In the genomic region with DNA sequence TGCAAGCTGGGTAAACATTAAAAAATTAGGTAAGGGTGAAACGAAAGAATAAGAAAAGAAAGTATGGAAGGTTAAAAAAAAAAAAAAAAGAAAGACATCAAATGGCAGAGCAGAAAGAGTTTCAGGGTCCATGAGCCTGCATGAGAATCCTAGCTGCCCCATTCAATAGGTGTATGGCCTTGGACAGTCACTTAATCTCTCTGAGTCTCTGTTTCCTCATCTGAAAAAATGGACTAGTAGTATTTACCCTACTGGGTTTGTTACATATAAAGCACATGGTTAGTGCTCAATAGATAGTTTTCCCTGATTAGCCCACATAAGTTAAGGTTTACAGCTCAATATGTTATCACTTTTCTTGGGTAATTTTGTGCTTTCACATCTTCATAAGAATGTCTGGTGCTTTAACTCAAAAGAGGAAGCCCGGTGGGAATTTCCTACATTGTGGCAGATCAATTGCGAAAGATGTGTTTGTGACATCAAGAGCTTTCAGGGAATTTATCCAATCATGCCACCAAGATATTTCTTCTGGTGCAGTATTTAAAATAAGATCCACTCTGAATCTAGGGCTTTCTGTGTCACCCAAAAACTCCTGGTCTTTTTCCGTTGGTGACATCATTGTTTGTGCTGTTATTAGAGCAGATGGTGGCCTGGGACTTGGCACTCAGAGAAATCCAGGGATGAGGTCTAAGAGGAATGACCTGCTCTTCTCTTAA, we compare ENCODE assay signal across 9 cellular contexts. TPM values are rescaled to one million over a fixed set of nuclear protein-coding genes. Genes with fewer than 3 reads are reported as not detected.
A peak's percentile ranks its signal among the peaks of the same experiment; 100 is the strongest.
DNase-seq lines count a peak whose midpoint lies in the region; ATAC-seq and TF ChIP-seq lines count a peak whose summit lies in the region.
"Had no signal": no experiment of that assay in that cellular context is flagged by ENCODE, and none has a peak within 500 bp of the region (broad histone marks: within the 10 kb centered on the region; RNA-seq: fewer than 3 reads in every experiment).

No MANE protein-coding gene starts in this region.

- H3K9me3 ChIP-seq in neutrophil: no peaks in the 10 kb centered on the region
- no peaks in the 10 kb centered on the region for H3K9me3 ChIP-seq in SJCRH30 (replicated peaks)

- peak; percentile 65 for DNase-seq in GF-D8 (lab: John Stamatoyannopoulos, UW)
- peak; percentile 15 for DNase-seq in M059J (ENCODE audit: low read depth)
- DNase-seq in cardiac fibroblast (ENCODE audit: low read depth in 2 of 2): peak; percentile 76 to 88
- no peak for DNase-seq in SJCRH30
- no peak for DNase-seq in activated naive CD4-positive, alpha-beta T cell treated with Interleukin-2 at 50 U/mL for 16 hours
- DNase-seq: activated CD8-positive, alpha-beta T cell treated with anti-CD3 and anti-CD28 coated beads for 36 hours had no signal

- ATAC-seq in GM19351 (IDR thresholded peaks at IDR 0.05; ENCODE audit: unreplicated experiment) (no peak), GM21360 (IDR thresholded peaks at IDR 0.05; ENCODE audit: unreplicated experiment) (no peak)
- ATAC-seq: activated CD8-positive, alpha-beta T cell treated with anti-CD3 and anti-CD28 coated beads for 36 hours had no signal

- H3K36me3 ChIP-seq in neutrophil (no peaks in the 10 kb centered on the region), SJCRH30 (no peaks in the 10 kb centered on the region)

- TF ChIP-seq CTCF in cardiac fibroblast (IDR thresholded peaks at IDR 0.05; ENCODE audit: low read depth, low read length): no peak
- no peak for TF ChIP-seq CTCF in neutrophil (IDR thresholded peaks at IDR 0.05)

- H3K4me1 ChIP-seq in neutrophil (ENCODE audit: control insufficient read depth in 1 of 2, insufficient read depth in 1 of 2, low read depth in 1 of 2, low read length in 1 of 2): peaks cover 31 to 34% of the 10 kb centered on the region in 2 experiments
- no peaks in the 10 kb centered on the region; the same call in 1 of the 2 replicates for H3K4me1 ChIP-seq in SJCRH30

- H3K4me3 ChIP-seq in cardiac fibroblast (replicated peaks in 1 of 2; ENCODE audit: low read depth in 2 of 2, low read length in 2 of 2) (no peak overlapping the region), neutrophil (ENCODE audit: low read depth in 1 of 2, low read length in 1 of 2) (no peak overlapping the region), SJCRH30 (no peak overlapping the region)

- peaks cover 3% of the 10 kb centered on the region for H3K27me3 ChIP-seq in neutrophil
- H3K27me3 ChIP-seq in SJCRH30: no peaks in the 10 kb centered on the region

- peak overlapping the region; percentile 54 for H3K27ac ChIP-seq in neutrophil
- no peak overlapping the region for H3K27ac ChIP-seq in SJCRH30

RNA-seq across cellular contexts. Expression of a gene that starts 57.2 kb away (rescaled TPM):
- 99.0 and 107 TPM in 2 replicates for total RNA-seq in M059J (2014; rRNA removed; shearing (Covaris generic))
- 169 and 182 TPM in 2 replicates for total RNA-seq in SJCRH30 (2014; rRNA removed; shearing (Covaris generic))

Comparison
In these comparisons a context has a peak if more than half of its experiments do, and no peak if none do; other contexts are left out.
1. DNase-seq: peak in GF-D8 (single experiment), M059J (single experiment) and cardiac fibroblast (2 of 2); none in SJCRH30 (0 of 2) and activated naive CD4-positive, alpha-beta T cell treated with Interleukin-2 at 50 U/mL for 16 hours (single experiment).